21 cellular contexts compared by ENCODE assay signal in the genomic region with DNA sequence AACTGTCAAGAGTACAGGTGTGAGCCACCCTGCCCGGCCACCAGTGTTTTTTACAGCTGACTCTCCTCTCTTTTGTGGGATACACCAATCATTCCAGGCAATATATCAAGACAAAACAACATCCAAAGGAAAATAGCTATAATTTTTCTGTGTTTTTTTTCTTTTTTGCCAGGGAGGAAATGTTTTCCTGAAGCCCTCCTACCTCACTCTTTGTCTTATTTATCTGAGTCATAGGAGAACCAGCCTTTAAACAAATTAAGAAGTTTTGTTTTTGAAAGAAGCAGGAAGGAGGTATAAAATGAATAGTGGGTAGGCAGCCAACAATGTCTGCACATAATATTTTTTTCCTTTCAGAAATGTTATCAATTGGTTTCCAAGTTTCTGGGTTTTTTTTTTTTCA.
"Had no signal": no experiment of that assay in that cellular context is flagged by ENCODE, and none has a peak within 500 bp of the region (broad histone marks: within the 10 kb centered on the region; RNA-seq: fewer than 3 reads in every experiment).

No MANE protein-coding gene starts in this region.

- H3K27ac ChIP-seq: SJSA1, SK-N-MC had no signal

- DNase-seq: IMR-90, Karpas-422, KG1, MG63, NCI-H1092, NCI-H1105 treated with DMSO at 0.1 percent for 48 hours, NCI-H1417 treated with DMSO at 0.1 percent for 48 hours, NCI-H146, NCI-H1694 treated with DMSO at 0.1 percent for 48 hours, NCI-H1930, NCI-H2081, NCI-H2107, NCI-H2227 treated with DMSO at 0.1 percent for 48 hours, NCI-H524, NCI-H526 treated with DMSO at 0.1 percent for 48 hours, NCI-H748 treated with DMSO at 0.1 percent for 48 hours, Right ventricle myocardium superior, RPMI8226, SIG-M5 had no signal

- H3K27me3 ChIP-seq: MG63, SJSA1 had no signal

- H3K4me3 ChIP-seq: MG63, SJSA1, SK-N-MC had no signal

- H3K4me1 ChIP-seq: SJSA1 had no signal
